Comparison of ENCODE assay signal across 23 cellular contexts in genomic region chr13:73166204-73166603, GRCh38.
"Had no signal": no experiment of that assay in that cellular context is flagged by ENCODE, and none has a peak within 500 bp of the region (broad histone marks: within the 10 kb centered on the region; RNA-seq: fewer than 3 reads in every experiment).

No MANE protein-coding gene starts in this region.

- ATAC-seq: activated CD8-positive, alpha-beta T cell treated with anti-CD3 and anti-CD28 coated beads for 36 hours; activated T-cell treated with anti-CD3 and anti-CD28 coated beads, Interleukin-2, amount 50 U/mL, for 4 hours; activated T-helper 17 cell treated with anti-CD3 and anti-CD28 coated beads, Interleukin-2, amount 50 U/mL, for 72 hours; gastrocnemius medialis; left cardiac atrium; left ventricle myocardium superior; right lobe of liver had no signal

- H3K4me3 Mint-ChIP-seq: activated B cell treated with CpG ODN at 0.5 μM for 24 hours; activated CD8-positive, alpha-beta T cell treated with anti-CD3 and anti-CD28 coated beads for 36 hours; activated T-cell treated with anti-CD3 and anti-CD28 coated beads, Interleukin-2, amount 50 U/mL, for 4 hours; activated T-helper 17 cell treated with anti-CD3 and anti-CD28 coated beads, Interleukin-2, amount 50 U/mL, for 72 hours; nephron; T-helper 2 cell treated with Interferon-gamma antibody and Interleukin-4, amounts not matched to agents 5 μg/mL and 100 μg/mL, for 36 hours had no signal

- H3K9me3 ChIP-seq: gastrocnemius medialis, neutrophil, right lobe of liver, testis, transverse colon, uterus had no signal

- H3K27me3 Mint-ChIP-seq: activated CD8-positive, alpha-beta T cell treated with anti-CD3 and anti-CD28 coated beads for 36 hours; activated T-helper 17 cell treated with anti-CD3 and anti-CD28 coated beads, Interleukin-2, amount 50 U/mL, for 72 hours; progenitor cell of endocrine pancreas had no signal

- H3K4me1 Mint-ChIP-seq: activated T-helper 17 cell treated with anti-CD3 and anti-CD28 coated beads, Interleukin-2, amount 50 U/mL, for 72 hours had no signal

- H3K9me3 Mint-ChIP-seq: activated B cell treated with CpG ODN at 0.5 μM for 24 hours; activated CD8-positive, alpha-beta T cell treated with anti-CD3 and anti-CD28 coated beads for 36 hours; activated T-cell treated with anti-CD3 and anti-CD28 coated beads, Interleukin-2, amount 50 U/mL, for 4 hours; activated T-helper 17 cell treated with anti-CD3 and anti-CD28 coated beads, Interleukin-2, amount 50 U/mL, for 72 hours; nephron; T-helper 2 cell treated with Interferon-gamma antibody and Interleukin-4, amounts not matched to agents 5 μg/mL and 100 μg/mL, for 36 hours had no signal

- H3K27ac ChIP-seq: gastrocnemius medialis, neutrophil, right lobe of liver, testis, uterus had no signal

- H3K4me3 ChIP-seq: gastrocnemius medialis, right lobe of liver, testis, transverse colon, uterus had no signal

- DNase-seq: activated B cell treated with CpG ODN at 0.5 μM for 24 hours; activated CD4-positive, alpha-beta T cell treated with anti-CD3 and anti-CD28 coated beads, Interleukin-2, amount 50 U/mL, for 1 hour; activated CD8-positive, alpha-beta T cell treated with anti-CD3 and anti-CD28 coated beads for 36 hours; activated gamma-delta T cell treated with Interleukin-2 at 50 U/mL for 16 hours; activated naive CD4-positive, alpha-beta T cell treated with anti-CD3 and anti-CD28 coated beads, Interleukin-2, amount 50 U/mL, for 16 hours; activated T-cell treated with anti-CD3 and anti-CD28 coated beads, Interleukin-2, amount 50 U/mL, for 4 hours; amniotic stem cell; central memory CD4-positive, alpha-beta T cell; gastrocnemius medialis; glutamatergic neuron; left cardiac atrium; left ventricle myocardium superior; right lobe of liver; stimulated activated CD4-positive, alpha-beta T cell treated with anti-CD3 and anti-CD28 coated beads, Interleukin-2, amount 100 ng/mL, for 48 hours; stimulated activated naive CD4-positive, alpha-beta T cell treated with Interleukin-2 at 50 U/mL for 16 hours; testis; transverse colon; uterus had no signal

- H3K4me1 ChIP-seq: gastrocnemius medialis, right lobe of liver, testis, uterus had no signal

- H3K27ac Mint-ChIP-seq: activated B cell treated with CpG ODN at 0.5 μM for 24 hours; activated CD8-positive, alpha-beta T cell treated with anti-CD3 and anti-CD28 coated beads for 36 hours; activated T-helper 17 cell treated with anti-CD3 and anti-CD28 coated beads, Interleukin-2, amount 50 U/mL, for 72 hours; nephron; progenitor cell of endocrine pancreas; T-helper 2 cell treated with Interferon-gamma antibody and Interleukin-4, amounts not matched to agents 5 μg/mL and 100 μg/mL, for 36 hours had no signal

- H3K36me3 ChIP-seq: gastrocnemius medialis, neutrophil, right lobe of liver, transverse colon, uterus had no signal

- H3K27me3 ChIP-seq: gastrocnemius medialis, neutrophil, right lobe of liver, testis, transverse colon, uterus had no signal
